2 cellular contexts compared by ENCODE assay signal in the genomic region with DNA sequence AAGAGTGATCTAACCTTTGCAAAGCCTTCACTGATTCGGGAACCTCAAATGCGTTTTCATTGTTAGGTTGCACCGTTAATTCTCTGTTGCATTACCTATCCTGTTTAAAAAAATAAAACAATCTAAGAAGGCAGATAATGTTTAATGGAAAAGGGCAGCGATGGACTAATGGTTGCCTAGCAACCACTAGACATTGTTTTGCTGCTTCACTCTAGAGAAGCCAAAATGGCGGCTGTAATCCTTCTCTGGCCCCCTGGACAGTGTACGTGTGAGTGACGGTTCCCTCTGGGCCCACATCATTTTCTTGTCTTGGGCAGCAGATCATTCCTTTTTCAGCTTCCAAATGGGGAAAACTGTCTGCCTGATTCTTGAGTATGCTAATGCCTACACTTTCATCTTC.
TF ChIP-seq lines count a peak whose summit lies in the region.

No MANE protein-coding gene starts in this region.

TF ChIP-seq in GM12878, 131 proteins besides CTCF, POLR2A, EP300 and RAD21:
- TF ChIP-seq BMI1 (IDR thresholded peaks at IDR 0.05; ENCODE audit: borderline replicate concordance) (no peak), ZNF274 (IDR thresholded peaks at IDR 0.05; ENCODE audit: insufficient read depth, insufficient read length) (no peak)

TF ChIP-seq in H1, 55 proteins besides CTCF, POLR2A, EP300 and RAD21:
- TF ChIP-seq YY1 (IDR thresholded peaks at IDR 0.05; ENCODE audit: low read depth, low read length): peak; percentile 65; the same call in 1 of the 2 replicates
- TF ChIP-seq SIX5 (IDR thresholded peaks at IDR 0.05; ENCODE audit: low read depth, low read length): no peak
- no peak for TF ChIP-seq MAFK (IDR thresholded peaks at IDR 0.05; ENCODE audit: low read depth, low read length)
- no peak for TF ChIP-seq BCL11A (IDR thresholded peaks at IDR 0.05; ENCODE audit: low read depth in 2 of 2, low read length in 2 of 2)
TF ChIP-seq in H1: peak in this region for 1.
